Comparison of ENCODE assay signal across 8 cellular contexts in the genomic region with DNA sequence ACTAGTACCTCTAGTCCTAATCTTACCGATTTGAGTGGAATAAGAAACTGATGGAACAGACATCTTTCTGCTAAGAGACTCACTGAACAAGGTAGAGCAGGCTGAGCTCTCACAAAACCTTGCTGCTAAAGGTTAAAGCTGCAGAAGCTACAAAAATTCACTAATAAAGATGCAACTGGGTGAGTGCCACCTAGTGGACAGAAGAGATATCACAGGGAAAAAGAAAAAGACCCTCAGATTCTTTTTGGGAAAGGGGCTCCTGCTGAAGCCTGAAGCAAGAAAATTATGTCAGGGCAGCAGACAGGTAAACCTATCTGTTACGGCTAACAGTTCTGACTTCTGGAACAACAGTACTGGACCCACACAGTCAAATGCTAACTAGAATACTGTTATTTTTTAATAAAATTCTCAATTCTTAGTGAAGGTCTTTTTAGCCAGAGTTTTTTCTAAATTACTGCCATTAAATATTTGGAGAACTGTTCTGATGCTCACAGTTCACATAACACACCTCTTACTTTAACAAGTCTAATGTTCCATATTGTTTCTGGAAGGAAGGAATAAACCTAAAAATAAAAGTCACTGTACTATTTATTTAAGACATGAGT. TPM values are rescaled to one million over a fixed set of nuclear protein-coding genes. Genes with fewer than 3 reads are reported as not detected.
DNase-seq lines count a peak whose midpoint lies in the region; ATAC-seq and TF ChIP-seq lines count a peak whose summit lies in the region.

No MANE protein-coding gene starts in this region.

- H2BK5ac ChIP-seq in mesendoderm (ENCODE audit: low read length) = no peak overlapping the region

- no peak overlapping the region for H3K27ac ChIP-seq in mesendoderm (ENCODE audit: low read depth, low read length)

- peaks cover 16% of the 10 kb centered on the region for H3K4me1 Mint-ChIP-seq in Calu3 (ENCODE audit: low read depth, unreplicated experiment)
- H3K4me1 Mint-ChIP-seq in brain = peaks cover 19% of the 10 kb centered on the region

- no peak overlapping the region for H4K8ac ChIP-seq in mesendoderm (ENCODE audit: low read depth, low read length)

- no peak overlapping the region for H3K9ac ChIP-seq in mesendoderm (ENCODE audit: low read length)

- H3K56ac ChIP-seq in mesendoderm (ENCODE audit: low read length) = no peak overlapping the region

- no CpG with 5 or more reads among the region's 2 CpGs for WGBS in mesendoderm (ENCODE audit: extremely low coverage, insufficient coverage, low lambda C conversion rate)

- H2AK5ac ChIP-seq in mesendoderm (ENCODE audit: low read length) = no peak overlapping the region

- no peak overlapping the region for H4K5ac ChIP-seq in mesendoderm (ENCODE audit: low read length)

- no peak overlapping the region for H2BK120ac ChIP-seq in mesendoderm (ENCODE audit: low read depth, low read length)

- no peak overlapping the region for H2BK15ac ChIP-seq in mesendoderm (replicated peaks; ENCODE audit: low read depth)

- CTCF ChIA-PET in Calu3 (lab: Charles Lee) = interaction anchor here (0.6 to 1.7 kb wide), 9 partner anchors 24 to 920 kb away, joined by 3 to 10 read pairs (median 5); a partner anchor contains a TSS

- TF ChIP-seq CTCF in Calu3 (IDR thresholded peaks at IDR 0.05; ENCODE audit: unreplicated experiment) (peak; percentile 88), brain (conservative IDR thresholded peaks at IDR 0.05) (peak; percentile 73 to 83)

- ATAC-seq in GM18520 (IDR thresholded peaks at IDR 0.05; ENCODE audit: unreplicated experiment) (no peak), HG02870 (IDR thresholded peaks at IDR 0.05; ENCODE audit: unreplicated experiment) (no peak), GM21619 (IDR thresholded peaks at IDR 0.05; ENCODE audit: unreplicated experiment) (no peak), GM18861 (IDR thresholded peaks at IDR 0.05; ENCODE audit: unreplicated experiment) (no peak)

- H3K79me1 ChIP-seq in mesendoderm (ENCODE audit: low read length) = no peaks in the 10 kb centered on the region

- no peak overlapping the region for H3K18ac ChIP-seq in mesendoderm (ENCODE audit: low read length)

- H3K4ac ChIP-seq in mesendoderm (ENCODE audit: low read depth, low read length) = no peak overlapping the region

- H3K27ac Mint-ChIP-seq in Calu3 (ENCODE audit: unreplicated experiment) = no peak overlapping the region
- H3K27ac Mint-ChIP-seq in brain = peak overlapping the region; percentile 14 to 63 (median 41)

- H3K23ac ChIP-seq in mesendoderm (ENCODE audit: low read length) = no peak overlapping the region

- H3K9me3 Mint-ChIP-seq in Calu3 (ENCODE audit: low read depth, unreplicated experiment) (no peaks in the 10 kb centered on the region), brain (peaks cover 0 to 2% (median 0%) of the 10 kb centered on the region in 5 experiments)

- no peaks in the 10 kb centered on the region for H3K4me1 ChIP-seq in mesendoderm (ENCODE audit: control insufficient read depth, low read depth, low read length)

- no peak overlapping the region for H3K4me2 ChIP-seq in mesendoderm (ENCODE audit: low read length)

- H3K27me3 ChIP-seq in mesendoderm (ENCODE audit: insufficient read depth, low read length, poor library complexity) = no peaks in the 10 kb centered on the region

- H3K4me3 Mint-ChIP-seq in Calu3 (ENCODE audit: low read depth, unreplicated experiment) (no peak overlapping the region), brain (no peak overlapping the region)

- BruUV-seq in Calu3 (replicated peaks; lab: Mats Ljungman, UMichigan) = no TSS peak

- H3K27me3 Mint-ChIP-seq in Calu3 (ENCODE audit: unreplicated experiment) = no peaks in the 10 kb centered on the region
- no peaks in the 10 kb centered on the region for H3K27me3 Mint-ChIP-seq in brain

- intact Hi-C loops in Calu3 (cut with micrococcal nuclease; ENCODE audit: unreplicated experiment) = loop anchor here (10.0 kb wide), 1 partner anchor 853 kb away; no protein-coding TSS in a partner anchor

- DNase-seq in Calu3 (no peak), HT-29 (ENCODE audit: low spot score) (peak; percentile 22), mesendoderm (peak; percentile 33)

- peaks cover 6% of the 10 kb centered on the region for H3K36me3 ChIP-seq in mesendoderm (ENCODE audit: control insufficient read depth, insufficient read depth, low read length)

- H3K36me3 Mint-ChIP-seq in Calu3 (ENCODE audit: insufficient read depth, unreplicated experiment) (peaks cover 20% of the 10 kb centered on the region), brain (peaks cover 36% of the 10 kb centered on the region)

- no peaks in the 10 kb centered on the region for H3K79me2 ChIP-seq in mesendoderm (ENCODE audit: control insufficient read depth, insufficient read depth, low read length)

- no peak overlapping the region for H3K4me3 ChIP-seq in mesendoderm (ENCODE audit: low read length)

RNA-seq across cellular contexts. Expression of a gene that starts 51.2 kb away (rescaled TPM):
- 176 and 219 TPM in 2 replicates for total RNA-seq in Calu3 (2022)
- 52.1 and 74.7 TPM in 2 replicates for total RNA-seq in HT-29 (2014; rRNA removed; shearing (Covaris generic))
- polyA plus RNA-seq in brain (ENCODE audit: insufficient read depth, low read depth, low replicate concordance) = 87.8 TPM
- polyA plus RNA-seq in mesendoderm (2013, experiment 1 of 2) = 75.1 TPM
- polyA plus RNA-seq in mesendoderm (2013, experiment 2 of 2) = 72.9 TPM
